Comparison of ENCODE assay signal across 1 cellular context in the genomic region with DNA sequence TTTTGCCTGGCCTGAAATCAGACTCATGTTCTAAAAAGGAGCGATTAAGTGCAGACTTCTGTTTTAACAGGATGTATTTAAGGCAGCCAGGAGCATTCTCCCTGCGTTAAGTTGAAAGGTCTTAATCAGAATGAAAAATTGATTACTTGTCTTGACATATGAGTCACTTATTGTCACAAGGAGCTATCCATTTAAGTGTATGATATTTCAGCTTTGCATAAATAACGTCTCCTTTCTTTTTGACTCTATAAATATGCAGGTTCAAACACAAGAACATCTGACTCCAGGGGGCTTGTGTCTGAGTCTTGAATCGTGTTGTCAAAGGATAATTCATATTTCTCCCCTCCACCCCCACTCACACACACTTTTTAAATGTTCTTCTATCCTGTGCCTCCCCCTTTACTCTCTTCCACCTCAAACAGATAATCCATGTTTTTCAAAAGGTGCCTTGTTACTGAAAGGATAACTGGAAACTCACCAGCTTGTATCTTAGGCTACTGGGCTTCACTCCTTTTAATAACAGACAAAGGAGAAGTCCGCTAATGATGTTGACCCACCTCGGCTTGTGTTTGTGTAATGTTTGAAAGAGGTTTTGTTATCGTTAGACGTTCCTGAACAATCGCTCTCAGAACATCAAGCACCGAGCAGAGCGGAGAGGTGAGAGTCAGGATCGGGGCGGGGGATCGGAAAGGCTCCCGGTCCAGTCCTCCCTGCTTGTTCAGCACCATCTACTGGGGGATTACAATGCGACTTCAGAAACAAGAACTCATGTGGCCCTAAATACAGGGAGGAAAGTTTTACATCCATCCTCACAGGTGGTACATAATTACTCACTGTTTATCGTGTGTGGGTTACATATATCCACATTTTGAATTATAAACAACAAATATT.
TF ChIP-seq lines count a peak whose summit lies in the region.

No MANE protein-coding gene starts in this region.

TF ChIP-seq in liver, 16 proteins besides CTCF, POLR2A, EP300 and RAD21 (continued from another document):
- TF ChIP-seq, protein P1, sequence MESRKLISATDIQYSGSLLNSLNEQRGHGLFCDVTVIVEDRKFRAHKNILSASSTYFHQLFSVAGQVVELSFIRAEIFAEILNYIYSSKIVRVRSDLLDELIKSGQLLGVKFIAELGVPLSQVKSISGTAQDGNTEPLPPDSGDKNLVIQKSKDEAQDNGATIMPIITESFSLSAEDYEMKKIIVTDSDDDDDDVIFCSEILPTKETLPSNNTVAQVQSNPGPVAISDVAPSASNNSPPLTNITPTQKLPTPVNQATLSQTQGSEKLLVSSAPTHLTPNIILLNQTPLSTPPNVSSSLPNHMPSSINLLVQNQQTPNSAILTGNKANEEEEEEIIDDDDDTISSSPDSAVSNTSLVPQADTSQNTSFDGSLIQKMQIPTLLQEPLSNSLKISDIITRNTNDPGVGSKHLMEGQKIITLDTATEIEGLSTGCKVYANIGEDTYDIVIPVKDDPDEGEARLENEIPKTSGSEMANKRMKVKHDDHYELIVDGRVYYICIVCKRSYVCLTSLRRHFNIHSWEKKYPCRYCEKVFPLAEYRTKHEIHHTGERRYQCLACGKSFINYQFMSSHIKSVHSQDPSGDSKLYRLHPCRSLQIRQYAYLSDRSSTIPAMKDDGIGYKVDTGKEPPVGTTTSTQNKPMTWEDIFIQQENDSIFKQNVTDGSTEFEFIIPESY (IDR thresholded peaks at IDR 0.05) = no peak
- no peak for TF ChIP-seq MAX (IDR thresholded peaks at IDR 0.05)
- TF ChIP-seq TAF1 (conservative IDR thresholded peaks at IDR 0.05) = no peak
- TF ChIP-seq NR2F2 (IDR thresholded peaks at IDR 0.05) = no peak
- TF ChIP-seq GABPA (IDR thresholded peaks at IDR 0.05 in 1 of 2, conservative IDR thresholded peaks at IDR 0.05 in 1 of 2) = no peak
- no peak for TF ChIP-seq HNF4A (conservative IDR thresholded peaks at IDR 0.05)
- TF ChIP-seq EGR1 (IDR thresholded peaks at IDR 0.05; ENCODE audit: low read depth in 2 of 2) = no peak
